8 cellular contexts compared by ENCODE assay signal in genomic region chr2:19347619-19348562, GRCh38. TPM values are rescaled to one million over a fixed set of nuclear protein-coding genes. Genes with fewer than 3 reads are reported as not detected.
DNase-seq lines count a peak whose midpoint lies in the region; ATAC-seq and TF ChIP-seq lines count a peak whose summit lies in the region.

No MANE protein-coding gene starts in this region.

- peak overlapping the region; percentile 97 for H3K4me3 Mint-ChIP-seq in type B pancreatic cell

- H3K9me3 ChIP-seq in adrenal gland (replicated peaks in 1 of 3) (no peaks in the 10 kb centered on the region), heart left ventricle (no peaks in the 10 kb centered on the region)

- H3K4me1 ChIP-seq in adrenal gland (replicated peaks in 1 of 2) (peaks cover 11 to 12% of the 10 kb centered on the region in 2 donors), heart left ventricle (peaks cover 0 to 31% (median 14%) of the 10 kb centered on the region in 12 donors)

- H3K27ac ChIP-seq in adrenal gland (peak overlapping the region; percentile 29 to 99 (median 89)), heart left ventricle (peak overlapping the region; percentile 78 to 99 (median 94))

- peaks cover 9% of the 10 kb centered on the region for H3K4me1 Mint-ChIP-seq in type B pancreatic cell (ENCODE audit: unreplicated experiment)

- intact Hi-C loops in adrenal gland (cut with DNase I) = no loop called here
- intact Hi-C loops in heart left ventricle (cut with DNase I) = loop anchor here in 2 of 10 donors (5.0 kb wide), 2 partner anchors 301 to 826 kb away; no protein-coding TSS in a partner anchor
- intact Hi-C loops in posterior cingulate gyrus (cut with DNase I) = loop anchor here (10.0 kb wide), 2 partner anchors 223 to 363 kb away; no protein-coding TSS in a partner anchor

- 1 to 4% (median 2%) methylated on average over 7 to 76 of the region's 76 CpGs for WGBS in adrenal gland, 4 donors
- WGBS in heart left ventricle, 4 donors = 1 to 6% (median 2%) methylated on average over 18 to 76 of the region's 76 CpGs

- H3K27me3 ChIP-seq in adrenal gland (peaks cover 18% of the 10 kb centered on the region), heart left ventricle (peaks cover 0 to 34% (median 7%) of the 10 kb centered on the region in 9 donors)

- H3K27me3 Mint-ChIP-seq in type B pancreatic cell = peaks cover 37% of the 10 kb centered on the region

- TF ChIP-seq POLR2A in GM15510 (IDR thresholded peaks at IDR 0.05; ENCODE audit: borderline replicate concordance, extremely low read depth, insufficient read length) (peak; percentile 96), adrenal gland (IDR thresholded peaks at IDR 0.05) (peak; percentile 94 to 96), heart left ventricle (IDR thresholded peaks at IDR 0.05) (peak; percentile 64 to 96)

- DNase-seq in NCI-H1436 treated with DMSO at 0.1 percent for 48 hours (lab: John Stamatoyannopoulos, UW) (peak; percentile 69), T follicular helper cell (ENCODE audit: low read depth) (peak; percentile 95), adrenal gland (peak; percentile 95 to 100 (median 97)), heart left ventricle (peak; percentile 91 to 96 (median 95)), posterior cingulate gyrus (peak; percentile 88 to 99 (median 90)), type B pancreatic cell (ENCODE audit: extremely low spot score, unreplicated experiment) (peak; percentile 96)

- H3K27ac Mint-ChIP-seq in type B pancreatic cell = peak overlapping the region; percentile 96

- peak; percentile 86 for ATAC-seq in HG02870 (IDR thresholded peaks at IDR 0.05; ENCODE audit: unreplicated experiment)
- peak; percentile 96 to 98 (median 98) for ATAC-seq in heart left ventricle

- H3K36me3 Mint-ChIP-seq in type B pancreatic cell = peaks cover 28% of the 10 kb centered on the region

- no peaks in the 10 kb centered on the region for H3K36me3 ChIP-seq in adrenal gland (replicated peaks in 1 of 2)
- H3K36me3 ChIP-seq in heart left ventricle = peaks cover 0 to 12% (median 0%) of the 10 kb centered on the region in 9 donors

- H3K9me3 Mint-ChIP-seq in type B pancreatic cell = peaks cover 5% of the 10 kb centered on the region

- H3K4me3 ChIP-seq in adrenal gland = peak overlapping the region; percentile 37 to 77 (median 73)
- peak overlapping the region; percentile 62 to 96 (median 81) for H3K4me3 ChIP-seq in heart left ventricle

- TF ChIP-seq CTCF in adrenal gland (IDR thresholded peaks at IDR 0.05) (peak in 1 of 6 experiments; percentile 39), heart left ventricle (IDR thresholded peaks at IDR 0.05) (no peak), type B pancreatic cell (conservative IDR thresholded peaks at IDR 0.05) (no peak)

RNA-seq across cellular contexts. Expression of gene OSR1, which starts 10.5 kb away (rescaled TPM):
- total RNA-seq in adrenal gland (1 to 10 TPM in 7 of 8 donors, under 1 TPM in 1; 0.61 to 5.1 (median 2.4) TPM), heart left ventricle (10 to 100 TPM in 2 of 9 donors, 1 to 10 TPM in 7; 1.4 to 26.0 (median 4.7) TPM), type B pancreatic cell (ENCODE audit: low replicate concordance) (9.5 and 55.7 TPM in 2 replicates)
- polyA plus RNA-seq in adrenal gland (1 to 10 TPM; 1.3 to 7.9 (median 3.9) TPM), heart left ventricle (1 to 10 TPM; 3.5 to 6.0 TPM)

Comparison
In these comparisons a context has a peak if more than half of its experiments do, and no peak if none do; other contexts are left out.
1. Peak in every context shown above with its lines: DNase-seq, ATAC-seq, H3K4me3 ChIP-seq and H3K27ac ChIP-seq.